Comparison of ENCODE assay signal across 10 cellular contexts in the genomic region with DNA sequence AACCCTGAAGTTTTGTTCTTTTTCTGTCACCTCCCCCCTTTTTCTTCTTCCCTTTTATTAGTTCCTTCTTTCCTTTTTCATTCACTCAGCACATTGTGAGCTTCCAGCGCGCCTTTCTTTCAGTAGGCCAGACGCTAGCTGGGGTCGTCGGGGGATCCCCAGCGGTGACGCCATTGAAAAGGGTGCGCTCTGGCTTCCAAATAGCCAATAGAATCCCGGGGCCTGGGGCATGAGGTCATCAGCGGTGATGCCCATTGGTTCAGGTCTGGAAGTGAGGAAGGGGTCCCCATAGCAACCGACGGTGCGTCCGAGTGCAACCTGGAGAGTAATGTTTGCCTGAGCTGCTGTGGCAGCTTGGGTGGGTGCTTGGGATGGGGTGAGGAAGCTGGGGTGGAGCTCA. TPM values are rescaled to one million over a fixed set of nuclear protein-coding genes. Genes with fewer than 3 reads are reported as not detected.
DNase-seq lines count a peak whose midpoint lies in the region; ATAC-seq and TF ChIP-seq lines count a peak whose summit lies in the region.
"Had no signal": no experiment of that assay in that cellular context is flagged by ENCODE, and none has a peak within 500 bp of the region (broad histone marks: within the 10 kb centered on the region; RNA-seq: fewer than 3 reads in every experiment).

No MANE protein-coding gene starts in this region.

- peaks cover 12% of the 10 kb centered on the region for H3K36me3 Mint-ChIP-seq in stimulated activated memory B cell treated with anti-CD40 and anti-IgM and Interleukin-4, amounts not matched to agents 10 μg/mL and 1 μg/mL and 100 μg/mL, for 72 hours

- CTCF ChIA-PET in RWPE1 (lab: Yijun Ruan, JAX), result interaction anchor here (0.6 to 1.2 kb wide), 4 partner anchors 11 to 465 kb away, joined by 3 to 4 read pairs (median 4); no protein-coding TSS in a partner anchor

- peaks cover 34% of the 10 kb centered on the region for H3K4me1 Mint-ChIP-seq in stimulated activated memory B cell treated with anti-CD40 and anti-IgM and Interleukin-4, amounts not matched to agents 10 μg/mL and 1 μg/mL and 100 μg/mL, for 72 hours

- H3K4me3 Mint-ChIP-seq in stimulated activated memory B cell treated with anti-CD40 and anti-IgM and Interleukin-4, amounts not matched to agents 10 μg/mL and 1 μg/mL and 100 μg/mL, for 72 hours, result peak overlapping the region; percentile 38

- no peaks in the 10 kb centered on the region for H3K9me3 Mint-ChIP-seq in stimulated activated memory B cell treated with anti-CD40 and anti-IgM and Interleukin-4, amounts not matched to agents 10 μg/mL and 1 μg/mL and 100 μg/mL, for 72 hours

- DNase-seq in SIG-M5 treated with dmso at 0.1 percent for 504 hours (lab: John Stamatoyannopoulos, UW; ENCODE audit: unreplicated experiment), result peak; percentile 38
- DNase-seq in SIG-M5 (lab: John Stamatoyannopoulos, UW), result no peak
- no peak for DNase-seq in RWPE1 (ENCODE audit: low spot score)
- no peak for DNase-seq in 8988T
- DNase-seq in ureter (ENCODE audit: low spot score), result no peak
- DNase-seq: stimulated activated CD8-positive, alpha-beta memory T cell treated with anti-CD3 and anti-CD28 coated beads, Interleukin-4, amount 100 ng/mL, for 48 hours had no signal

- no peaks in the 10 kb centered on the region for H3K27me3 Mint-ChIP-seq in stimulated activated memory B cell treated with anti-CD40 and anti-IgM and Interleukin-4, amounts not matched to agents 10 μg/mL and 1 μg/mL and 100 μg/mL, for 72 hours

- peak overlapping the region; percentile 85 for H3K27ac ChIP-seq in RWPE1

- peak overlapping the region; percentile 13 for H3K27ac Mint-ChIP-seq in stimulated activated memory B cell treated with anti-CD40 and anti-IgM and Interleukin-4, amounts not matched to agents 10 μg/mL and 1 μg/mL and 100 μg/mL, for 72 hours

- no peaks in the 10 kb centered on the region for H3K9me3 ChIP-seq in iPS-18c (ENCODE audit: control insufficient read depth, insufficient read depth, low read length)
- H3K9me3 ChIP-seq: prostate gland had no signal

- H3K4me3 ChIP-seq in iPS-18c (ENCODE audit: insufficient read depth, low read depth, low read length), result peak overlapping the region; percentile 44

- no peak for ATAC-seq in stimulated activated memory B cell treated with anti-CD40 and anti-IgM and Interleukin-4, amounts not matched to agents 10 μg/mL and 1 μg/mL and 100 μg/mL, for 72 hours
- no peak for ATAC-seq in HG03565 (IDR thresholded peaks at IDR 0.05; ENCODE audit: unreplicated experiment)

- POLR2A ChIA-PET in RWPE1 (lab: Yijun Ruan, JAX; ENCODE audit: low non-redundant PET), result no interaction called here

- TF ChIP-seq CTCF in RWPE1 (conservative IDR thresholded peaks at IDR 0.05; ENCODE audit: low read depth), result no peak

RNA-seq across cellular contexts. Expression of a gene that starts 6.9 kb away (rescaled TPM):
- 1.1 TPM for total RNA-seq in ureter

RNA-seq across cellular contexts. Expression of a gene that starts 8.2 kb away (rescaled TPM):
- 11.2 TPM for total RNA-seq in ureter

RNA-seq across cellular contexts. Expression of a gene that starts 20.6 kb away (rescaled TPM):
- total RNA-seq in ureter, result 152 TPM

RNA-seq across cellular contexts. Expression of a gene that starts 38.1 kb away (rescaled TPM):
- total RNA-seq in ureter, result not detected

RNA-seq across cellular contexts. Expression of a gene that starts 38.1 kb away (rescaled TPM):
- total RNA-seq in ureter, result 1.2 TPM
